21 cellular contexts compared by ENCODE assay signal in the genomic region with DNA sequence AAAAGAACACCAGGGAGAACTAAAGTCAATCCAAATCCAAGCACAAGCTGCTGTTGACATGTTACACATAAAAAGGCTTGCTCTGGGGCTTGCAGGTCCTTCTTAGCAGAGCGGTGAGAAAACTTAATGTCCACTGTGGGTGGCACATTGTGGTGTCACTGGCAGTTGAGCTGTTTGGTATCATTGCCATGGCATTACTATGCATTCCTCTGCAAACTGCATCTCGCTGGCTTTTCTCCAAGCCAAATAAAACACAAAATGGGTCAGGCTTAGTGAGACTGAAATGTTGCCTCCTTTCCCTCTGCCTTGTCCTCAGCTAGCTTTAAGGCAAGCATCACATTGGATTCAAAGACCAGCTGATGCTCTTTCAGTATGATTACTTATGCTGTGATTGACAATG. TPM values are rescaled to one million over a fixed set of nuclear protein-coding genes. Genes with fewer than 3 reads are reported as not detected.
DNase-seq lines count a peak whose midpoint lies in the region; TF ChIP-seq lines count a peak whose summit lies in the region.
"Had no signal": no experiment of that assay in that cellular context is flagged by ENCODE, and none has a peak within 500 bp of the region (broad histone marks: within the 10 kb centered on the region; RNA-seq: fewer than 3 reads in every experiment).

No MANE protein-coding gene starts in this region.

- H3K27ac ChIP-seq in A673 (ENCODE audit: low read depth, low read length, poor library complexity, severe bottlenecking) (no peak overlapping the region), HEK293 (ENCODE audit: extremely low read depth, low read depth, low read length) (no peak overlapping the region), SJCRH30 (no peak overlapping the region), endodermal cell (ENCODE audit: low read depth, low read length) (no peak overlapping the region)
- H3K27ac ChIP-seq: adrenal gland, suprapubic skin had no signal

- CTCF ChIA-PET in A673 (lab: Charles Lee) (no interaction called here), HEK293 (lab: Yijun Ruan, JAX) (interaction anchor here (0.5 to 1.1 kb wide), 3 partner anchors 24 to 1414 kb away, joined by 3 to 4 read pairs (median 3); no protein-coding TSS in a partner anchor)

- no peak overlapping the region for H3K4me3 ChIP-seq in A673 (ENCODE audit: low read depth, low read length, poor library complexity, severe bottlenecking)
- no peak overlapping the region for H3K4me3 ChIP-seq in HEK293 (ENCODE audit: low read depth, low read length)
- no peak overlapping the region for H3K4me3 ChIP-seq in SJCRH30
- no peak overlapping the region for H3K4me3 ChIP-seq in endodermal cell (ENCODE audit: low read length)
- H3K4me3 ChIP-seq in HAP-1: no peak overlapping the region
- H3K4me3 ChIP-seq: adrenal gland, suprapubic skin had no signal

- no peaks in the 10 kb centered on the region for H3K36me3 ChIP-seq in A673 (ENCODE audit: insufficient read depth, low read length, poor library complexity, severe bottlenecking)
- H3K36me3 ChIP-seq in HEK293 (ENCODE audit: control insufficient read depth in 2 of 2, insufficient read depth in 1 of 2, low read length in 2 of 2): no peaks in the 10 kb centered on the region
- no peaks in the 10 kb centered on the region for H3K36me3 ChIP-seq in SJCRH30
- H3K36me3 ChIP-seq in endodermal cell (ENCODE audit: control insufficient read depth, insufficient read depth, low read length): no peaks in the 10 kb centered on the region
- H3K36me3 ChIP-seq in HAP-1 (replicated peaks): no peaks in the 10 kb centered on the region
- H3K36me3 ChIP-seq: adrenal gland, suprapubic skin had no signal

- H3K9ac ChIP-seq in endodermal cell (ENCODE audit: extremely low read depth, low read length, poor library complexity, severe bottlenecking): no peak overlapping the region

- no peaks in the 10 kb centered on the region for H3K27me3 ChIP-seq in A673 (replicated peaks; ENCODE audit: insufficient read depth, low read depth, low read length, poor library complexity)
- no peaks in the 10 kb centered on the region for H3K27me3 ChIP-seq in SJCRH30
- H3K27me3 ChIP-seq in endodermal cell (ENCODE audit: control insufficient read depth, insufficient read depth, low read length, poor library complexity, severe bottlenecking): no peaks in the 10 kb centered on the region
- no peaks in the 10 kb centered on the region for H3K27me3 ChIP-seq in HAP-1 (ENCODE audit: low read depth)
- H3K27me3 ChIP-seq: suprapubic skin had no signal

- no peak overlapping the region for H3K27ac Mint-ChIP-seq in endodermal cell

- WGBS in endodermal cell (ENCODE audit: insufficient coverage in 1 of 2, insufficient read length in 1 of 2), 2 experiments: 76 to 87% methylated on average over 2 of the region's 2 CpGs

- BruUV-seq in A673 (replicated peaks; lab: Mats Ljungman, UMichigan): no TSS peak

- TF ChIP-seq CTCF in A673 (conservative IDR thresholded peaks at IDR 0.05; ENCODE audit: low read depth, low read length) (no peak), HEK293 (tag by site-specific recombination; IDR thresholded peaks at IDR 0.05) (no peak), endodermal cell (conservative IDR thresholded peaks at IDR 0.05) (no peak)

- DNase-seq in A673 (ENCODE audit: low spot score) (peak; percentile 10), SJCRH30 (peak; percentile 2 to 6), endodermal cell (peak; percentile 24), HAP-1 (ENCODE audit: low spot score in 2 of 2) (no peak), medulla oblongata (ENCODE audit: extremely low spot score) (no peak)
- DNase-seq in stimulated activated CD4-positive, alpha-beta T cell treated with anti-CD3 and anti-CD28 coated beads, Interleukin-4, amount 100 ng/mL, for 1 hour: no peak
- no peak for DNase-seq in activated CD4-positive, alpha-beta T cell treated with anti-CD3 and anti-CD28 coated beads, Interleukin-2, amount 50 U/mL, for 48 hours
- DNase-seq: activated CD8-positive, alpha-beta memory T cell treated with anti-CD3 and anti-CD28 coated beads, Interleukin-2, amount 50 U/mL, for 48 hours; activated gamma-delta T cell treated with Interleukin-2 at 50 U/mL for 16 hours; adrenal gland; C1 segment of cervical spinal cord; kidney glomerular epithelial cell; mesenchymal stem cell; NCI-H1417; NCI-H82; occipital lobe; right cardiac atrium; stimulated activated CD4-positive, alpha-beta T cell treated with anti-CD3 and anti-CD28 coated beads, Interleukin-15, amount 100 ng/mL, for 24 hours; T-helper 2 cell had no signal

- peaks cover 4% of the 10 kb centered on the region for H3K4me1 ChIP-seq in A673 (ENCODE audit: insufficient read depth, low read length, poor library complexity, severe bottlenecking)
- peaks cover 7% of the 10 kb centered on the region; the same call in 1 of the 2 replicates for H3K4me1 ChIP-seq in HEK293 (ENCODE audit: control insufficient read depth, insufficient read depth, low read length)
- no peaks in the 10 kb centered on the region for H3K4me1 ChIP-seq in SJCRH30
- H3K4me1 ChIP-seq in endodermal cell (ENCODE audit: control insufficient read depth, insufficient read depth, low read length): no peaks in the 10 kb centered on the region
- H3K4me1 ChIP-seq in HAP-1: no peaks in the 10 kb centered on the region
- H3K4me1 ChIP-seq: adrenal gland, suprapubic skin had no signal

- in situ Hi-C loops in HAP-1 (cut with MboI; ENCODE audit: low sequenced_read_pairs): no loop called here

- H3K27me3 Mint-ChIP-seq in endodermal cell (ENCODE audit: insufficient read depth): no peaks in the 10 kb centered on the region

- no peaks in the 10 kb centered on the region for H3K4me1 Mint-ChIP-seq in endodermal cell

- H3K9me3 ChIP-seq in A673 (ENCODE audit: low read depth, low read length, poor library complexity, severe bottlenecking): no peaks in the 10 kb centered on the region
- no peaks in the 10 kb centered on the region for H3K9me3 ChIP-seq in HEK293 (ENCODE audit: control insufficient read depth, insufficient read depth, low read depth, low read length)
- no peaks in the 10 kb centered on the region for H3K9me3 ChIP-seq in SJCRH30 (replicated peaks)
- no peaks in the 10 kb centered on the region for H3K9me3 ChIP-seq in endodermal cell (ENCODE audit: control insufficient read depth, low read length)
- H3K9me3 ChIP-seq in HAP-1: no peaks in the 10 kb centered on the region
- H3K9me3 ChIP-seq: adrenal gland, suprapubic skin had no signal

- no peaks in the 10 kb centered on the region for H3K9me3 Mint-ChIP-seq in endodermal cell

- no peak overlapping the region for H3K4me3 Mint-ChIP-seq in endodermal cell

- intact Hi-C loops in A673 (cut with micrococcal nuclease; ENCODE audit: unreplicated experiment): no loop called here

- no peaks in the 10 kb centered on the region for H3K36me3 Mint-ChIP-seq in endodermal cell (ENCODE audit: low read depth)

- POLR2A ChIA-PET in A673 (lab: Charles Lee; ENCODE audit: low non-redundant PET) (no interaction called here), HEK293 (lab: Yijun Ruan, JAX) (no interaction called here)

TF ChIP-seq in HEK293, 187 proteins besides CTCF, POLR2A, EP300 and RAD21:
- TF ChIP-seq, protein P1, sequence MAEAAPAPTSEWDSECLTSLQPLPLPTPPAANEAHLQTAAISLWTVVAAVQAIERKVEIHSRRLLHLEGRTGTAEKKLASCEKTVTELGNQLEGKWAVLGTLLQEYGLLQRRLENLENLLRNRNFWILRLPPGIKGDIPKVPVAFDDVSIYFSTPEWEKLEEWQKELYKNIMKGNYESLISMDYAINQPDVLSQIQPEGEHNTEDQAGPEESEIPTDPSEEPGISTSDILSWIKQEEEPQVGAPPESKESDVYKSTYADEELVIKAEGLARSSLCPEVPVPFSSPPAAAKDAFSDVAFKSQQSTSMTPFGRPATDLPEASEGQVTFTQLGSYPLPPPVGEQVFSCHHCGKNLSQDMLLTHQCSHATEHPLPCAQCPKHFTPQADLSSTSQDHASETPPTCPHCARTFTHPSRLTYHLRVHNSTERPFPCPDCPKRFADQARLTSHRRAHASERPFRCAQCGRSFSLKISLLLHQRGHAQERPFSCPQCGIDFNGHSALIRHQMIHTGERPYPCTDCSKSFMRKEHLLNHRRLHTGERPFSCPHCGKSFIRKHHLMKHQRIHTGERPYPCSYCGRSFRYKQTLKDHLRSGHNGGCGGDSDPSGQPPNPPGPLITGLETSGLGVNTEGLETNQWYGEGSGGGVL (tag by site-specific recombination; IDR thresholded peaks at IDR 0.05): no peak
- TF ChIP-seq KLF1 (tag by site-specific recombination; IDR thresholded peaks at IDR 0.05): no peak
- TF ChIP-seq ZNF302 (tag by site-specific recombination; IDR thresholded peaks at IDR 0.05; ENCODE audit: low read depth): no peak
- no peak for TF ChIP-seq ZSCAN30 (tag by site-specific recombination; IDR thresholded peaks at IDR 0.05)
- no peak for TF ChIP-seq KLF7 (tag by site-specific recombination; IDR thresholded peaks at IDR 0.05; ENCODE audit: borderline replicate concordance)
- peak; percentile 25; the same call in 1 of the 2 replicates for TF ChIP-seq ZBTB44 (tag by site-specific recombination; IDR thresholded peaks at IDR 0.05)
- no peak for TF ChIP-seq ZNF239 (tag by site-specific recombination; IDR thresholded peaks at IDR 0.05)
- no peak for TF ChIP-seq ZBTB48 (tag by site-specific recombination; IDR thresholded peaks at IDR 0.05)
TF ChIP-seq in HEK293: peak in this region for 1.

RNA-seq across cellular contexts. Expression of gene LY86, which starts 40.9 kb away (rescaled TPM):
- total RNA-seq in A673 (2021) (not detected in 2 replicates), endodermal cell (not detected)
- total RNA-seq in SJCRH30 (2014; rRNA removed; shearing (Covaris generic)): not detected in 2 replicates
- polyA plus RNA-seq in endodermal cell (2013, experiment 1 of 2): not detected
- polyA plus RNA-seq in endodermal cell (2013, experiment 2 of 2): not detected

Comparison
In these comparisons a context has a peak if more than half of its experiments do, and no peak if none do; other contexts are left out.
1. DNase-seq: peak in A673 (single experiment), SJCRH30 (2 of 2) and endodermal cell (single experiment); none in stimulated activated CD4-positive, alpha-beta T cell treated with anti-CD3 and anti-CD28 coated beads, Interleukin-4, amount 100 ng/mL, for 1 hour (single experiment), HAP-1 (0 of 2), activated CD4-positive, alpha-beta T cell treated with anti-CD3 and anti-CD28 coated beads, Interleukin-2, amount 50 U/mL, for 48 hours (0 of 2) and medulla oblongata (single experiment).